In the genomic region with DNA sequence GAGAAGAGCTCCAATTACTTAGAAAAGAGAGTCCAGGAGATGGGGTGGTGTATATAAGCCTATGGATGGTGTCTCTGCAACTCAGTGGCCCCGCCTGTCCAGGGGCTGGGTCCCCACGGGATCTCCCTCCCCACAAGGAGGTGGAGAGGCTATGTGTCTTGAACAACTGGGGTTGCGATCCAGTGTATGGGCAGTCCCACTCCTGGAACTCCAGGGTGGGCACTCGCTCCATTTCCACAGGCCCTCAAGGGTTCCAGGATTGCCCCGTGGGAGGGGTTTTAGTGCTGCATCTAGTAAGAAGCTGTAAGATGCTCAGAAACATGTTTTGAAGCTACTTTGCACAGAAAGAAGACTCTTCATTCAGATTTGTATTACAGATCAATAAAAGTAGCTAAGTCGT, we compare ENCODE assay signal across 8 cellular contexts. TPM values are rescaled to one million over a fixed set of nuclear protein-coding genes. Genes with fewer than 3 reads are reported as not detected.
DNase-seq lines count a peak whose midpoint lies in the region; ATAC-seq and TF ChIP-seq lines count a peak whose summit lies in the region.

No MANE protein-coding gene starts in this region.

- H3K4me1 ChIP-seq in DOHH2 (ENCODE audit: control insufficient read depth, low read length), result peaks cover 41% of the 10 kb centered on the region
- H3K4me1 ChIP-seq in HAP-1, result peaks cover 17% of the 10 kb centered on the region
- no peaks in the 10 kb centered on the region for H3K4me1 ChIP-seq in esophagus (ENCODE audit: control insufficient read depth in 2 of 2, insufficient read depth in 2 of 2, low read length in 1 of 2)

- H3K79me2 ChIP-seq in DOHH2 (ENCODE audit: control insufficient read depth, low read length) (peaks cover 52% of the 10 kb centered on the region), neural cell (replicated peaks; ENCODE audit: insufficient read depth, low read length) (peaks cover 31% of the 10 kb centered on the region)

- no peaks in the 10 kb centered on the region for H3F3A ChIP-seq in DOHH2 (ENCODE audit: control insufficient read depth, insufficient read depth)
- peaks cover 9% of the 10 kb centered on the region for H3F3A ChIP-seq in neural cell (ENCODE audit: insufficient read depth, low read length, poor library complexity, severe bottlenecking)

- H3K9me3 ChIP-seq in DOHH2 (ENCODE audit: control insufficient read depth, insufficient read depth, low read length), result no peaks in the 10 kb centered on the region
- H3K9me3 ChIP-seq in HAP-1, result no peaks in the 10 kb centered on the region
- no peaks in the 10 kb centered on the region for H3K9me3 ChIP-seq in esophagus (ENCODE audit: control insufficient read depth in 2 of 2, insufficient read depth in 1 of 2, low read depth in 1 of 2, low read length in 1 of 2)
- no peaks in the 10 kb centered on the region for H3K9me3 ChIP-seq in neural cell (ENCODE audit: low read length)

- H3K4me3 ChIP-seq in DOHH2 (ENCODE audit: low read length), result peak overlapping the region; percentile 98
- H3K4me3 ChIP-seq in HAP-1, result peak overlapping the region; percentile 68
- peak overlapping the region in 1 of 2 donors; percentile 61 for H3K4me3 ChIP-seq in esophagus (ENCODE audit: low read depth in 1 of 2, low read length in 2 of 2)
- H3K4me3 ChIP-seq in neural cell (ENCODE audit: low read length), result peak overlapping the region; percentile 89

- TF ChIP-seq RAD21 in neural cell (conservative IDR thresholded peaks at IDR 0.05), result no peak

- peaks cover 40% of the 10 kb centered on the region for H3K36me3 ChIP-seq in DOHH2 (ENCODE audit: control insufficient read depth, low read length)
- H3K36me3 ChIP-seq in HAP-1 (replicated peaks), result no peaks in the 10 kb centered on the region
- H3K36me3 ChIP-seq in esophagus (ENCODE audit: control insufficient read depth in 2 of 2, insufficient read depth in 2 of 2, low read length in 1 of 2), result no peaks in the 10 kb centered on the region
- no peaks in the 10 kb centered on the region for H3K36me3 ChIP-seq in neural cell (ENCODE audit: insufficient read depth, low read length)

- WGBS in esophagus, 2 donors, result 20 to 21% methylated on average over 6 of the region's 6 CpGs

- H4K20me1 ChIP-seq in DOHH2 (ENCODE audit: control insufficient read depth, insufficient read depth, low read depth, low read length), result peaks cover 22% of the 10 kb centered on the region
- H4K20me1 ChIP-seq in neural cell (ENCODE audit: insufficient read depth), result no peaks in the 10 kb centered on the region

- H2AFZ ChIP-seq in neural cell (ENCODE audit: low read depth, low read length), result peak overlapping the region; percentile 97

- ATAC-seq in GM18520 (IDR thresholded peaks at IDR 0.05; ENCODE audit: unreplicated experiment), result no peak

- TF ChIP-seq CTCF in DOHH2 (IDR thresholded peaks at IDR 0.05; ENCODE audit: low read depth, low read length, poor library complexity, severe bottlenecking), result no peak
- TF ChIP-seq CTCF in neural cell (IDR thresholded peaks at IDR 0.05; ENCODE audit: poor library complexity, severe bottlenecking), result no peak

- TF ChIP-seq EP300 in neural cell (conservative IDR thresholded peaks at IDR 0.05; ENCODE audit: poor library complexity, severe bottlenecking), result no peak

- H3K27ac ChIP-seq in DOHH2 (ENCODE audit: low read depth, low read length) (peak overlapping the region; percentile 73), esophagus (ENCODE audit: low read depth in 2 of 2, low read length in 1 of 2) (peak overlapping the region; percentile 84 to 99), neural cell (ENCODE audit: low read length) (peak overlapping the region; percentile 87)

- H3K4me2 ChIP-seq in DOHH2 (ENCODE audit: low read length) (peak overlapping the region; percentile 98), neural cell (ENCODE audit: low read length) (peak overlapping the region; percentile 44)

- peak overlapping the region; percentile 86 for H3K9ac ChIP-seq in neural cell (ENCODE audit: low read length)

- peak in 1 of 2 experiments; percentile 16 for DNase-seq in HAP-1 (ENCODE audit: low spot score in 2 of 2)
- peak; percentile 44 for DNase-seq in SK-N-DZ (ENCODE audit: low spot score)
- DNase-seq in NCI-H146 treated with DMSO at 0.1 percent for 48 hours (lab: John Stamatoyannopoulos, UW; ENCODE audit: unreplicated experiment), result no peak
- DNase-seq in SHP77 treated with DMSO at 0.1 percent for 48 hours (lab: John Stamatoyannopoulos, UW), result no peak

- no peaks in the 10 kb centered on the region for H3K27me3 ChIP-seq in DOHH2 (ENCODE audit: control insufficient read depth, low read length)
- peaks cover 2% of the 10 kb centered on the region; the same call in 1 of the 2 replicates for H3K27me3 ChIP-seq in HAP-1 (ENCODE audit: low read depth)
- H3K27me3 ChIP-seq in esophagus (ENCODE audit: control insufficient read depth in 1 of 2, insufficient read depth in 2 of 2, low read length in 2 of 2), result no peaks in the 10 kb centered on the region
- H3K27me3 ChIP-seq in neural cell (ENCODE audit: insufficient read depth, low read depth, low read length), result no peaks in the 10 kb centered on the region

- H3K9me2 ChIP-seq in DOHH2 (replicated peaks; ENCODE audit: control insufficient read depth, low read length), result no peaks in the 10 kb centered on the region
- H3K9me2 ChIP-seq in neural cell (ENCODE audit: insufficient read depth, low read length), result no peaks in the 10 kb centered on the region

- in situ Hi-C loops in HAP-1 (cut with MboI; ENCODE audit: low sequenced_read_pairs), result no loop called here

TF ChIP-seq in neural cell, 6 proteins besides CTCF, POLR2A, EP300 and RAD21:
- TF ChIP-seq SMC3 (conservative IDR thresholded peaks at IDR 0.05; ENCODE audit: poor library complexity) (no peak), TAF1 (IDR thresholded peaks at IDR 0.05; ENCODE audit: low read depth) (no peak), EZH2 (IDR thresholded peaks at IDR 0.05; ENCODE audit: borderline replicate concordance, insufficient read depth, low read length, poor library complexity, severe bottlenecking) (no peak), MXI1 (conservative IDR thresholded peaks at IDR 0.05; ENCODE audit: poor library complexity, severe bottlenecking) (no peak), POLR2AphosphoS5 (IDR thresholded peaks at IDR 0.05) (no peak)
- TF ChIP-seq, protein P1, sequence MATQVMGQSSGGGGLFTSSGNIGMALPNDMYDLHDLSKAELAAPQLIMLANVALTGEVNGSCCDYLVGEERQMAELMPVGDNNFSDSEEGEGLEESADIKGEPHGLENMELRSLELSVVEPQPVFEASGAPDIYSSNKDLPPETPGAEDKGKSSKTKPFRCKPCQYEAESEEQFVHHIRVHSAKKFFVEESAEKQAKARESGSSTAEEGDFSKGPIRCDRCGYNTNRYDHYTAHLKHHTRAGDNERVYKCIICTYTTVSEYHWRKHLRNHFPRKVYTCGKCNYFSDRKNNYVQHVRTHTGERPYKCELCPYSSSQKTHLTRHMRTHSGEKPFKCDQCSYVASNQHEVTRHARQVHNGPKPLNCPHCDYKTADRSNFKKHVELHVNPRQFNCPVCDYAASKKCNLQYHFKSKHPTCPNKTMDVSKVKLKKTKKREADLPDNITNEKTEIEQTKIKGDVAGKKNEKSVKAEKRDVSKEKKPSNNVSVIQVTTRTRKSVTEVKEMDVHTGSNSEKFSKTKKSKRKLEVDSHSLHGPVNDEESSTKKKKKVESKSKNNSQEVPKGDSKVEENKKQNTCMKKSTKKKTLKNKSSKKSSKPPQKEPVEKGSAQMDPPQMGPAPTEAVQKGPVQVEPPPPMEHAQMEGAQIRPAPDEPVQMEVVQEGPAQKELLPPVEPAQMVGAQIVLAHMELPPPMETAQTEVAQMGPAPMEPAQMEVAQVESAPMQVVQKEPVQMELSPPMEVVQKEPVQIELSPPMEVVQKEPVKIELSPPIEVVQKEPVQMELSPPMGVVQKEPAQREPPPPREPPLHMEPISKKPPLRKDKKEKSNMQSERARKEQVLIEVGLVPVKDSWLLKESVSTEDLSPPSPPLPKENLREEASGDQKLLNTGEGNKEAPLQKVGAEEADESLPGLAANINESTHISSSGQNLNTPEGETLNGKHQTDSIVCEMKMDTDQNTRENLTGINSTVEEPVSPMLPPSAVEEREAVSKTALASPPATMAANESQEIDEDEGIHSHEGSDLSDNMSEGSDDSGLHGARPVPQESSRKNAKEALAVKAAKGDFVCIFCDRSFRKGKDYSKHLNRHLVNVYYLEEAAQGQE (IDR thresholded peaks at IDR 0.05; ENCODE audit: borderline replicate concordance), result no peak

RNA-seq across cellular contexts. Expression of a gene that starts 0.6 kb away (rescaled TPM):
- 36.5 and 37.1 TPM in 2 replicates for polyA plus RNA-seq in SK-N-DZ (2014; cell fraction: cytosol; rRNA removed)
- 13.5 and 14.9 TPM in 2 replicates for polyA plus RNA-seq in SK-N-DZ (2014; cell fraction: nucleus; rRNA removed)
- polyA plus RNA-seq in esophagus (1 to 10 TPM; 5.0 to 6.9 TPM), neural cell (19.9 and 26.3 TPM in 2 replicates)
- polyA minus RNA-seq in neural cell, result 61.6 and 71.1 TPM in 2 replicates
